ENCODE assay signal across 11 cellular contexts in genomic region chr9:82810902-82811301, GRCh38.
A peak's percentile ranks its signal among the peaks of the same experiment; 100 is the strongest.
DNase-seq lines count a peak whose midpoint lies in the region; ATAC-seq, FAIRE-seq and TF ChIP-seq lines count a peak whose summit lies in the region.
"Had no signal": no experiment of that assay in that cellular context is flagged by ENCODE, and none has a peak within 500 bp of the region (broad histone marks: within the 10 kb centered on the region; RNA-seq: fewer than 3 reads in every experiment).

No MANE protein-coding gene starts in this region.

- no peak overlapping the region for H2BK15ac ChIP-seq in IMR-90 (ENCODE audit: low read depth, low read length)

- in situ Hi-C loops in IMR-90 (cut with MboI; ENCODE audit: low sequenced_read_pairs) = no loop called here
- in situ Hi-C loops in KBM-7 (cut with MboI; ENCODE audit: low pct_unique_long_range_greater_than_20kb, low sequenced_read_pairs) = no loop called here

- H4K20me1 ChIP-seq in IMR-90 (ENCODE audit: insufficient read depth, low read length) = no peaks in the 10 kb centered on the region

- H3K27ac ChIP-seq in IMR-90 (ENCODE audit: insufficient read depth, low read length) (no peak overlapping the region), substantia nigra (ENCODE audit: low read depth, low read length, poor library complexity, severe bottlenecking) (no peak overlapping the region)

- H4K8ac ChIP-seq in IMR-90 (ENCODE audit: low read depth in 2 of 2, low read length in 2 of 2) = no peak overlapping the region

- CTCF ChIA-PET in IMR-90 (lab: Yijun Ruan, JAX) = no interaction called here

- dilution Hi-C loops in IMR-90 (cut with HindIII; ENCODE audit: low sequenced_read_pairs, unreplicated experiment) = no loop called here

- no peak overlapping the region for H3K9ac ChIP-seq in IMR-90 (ENCODE audit: low read depth, low read length)

- no peak overlapping the region for H3K23ac ChIP-seq in IMR-90 (ENCODE audit: low read depth, low read length)

- H3K4me2 ChIP-seq in IMR-90 (ENCODE audit: low read depth, low read length) = no peak overlapping the region

- no peak overlapping the region for H2AFZ ChIP-seq in IMR-90 (replicated peaks; ENCODE audit: low read length, poor library complexity)

- H2BK20ac ChIP-seq in IMR-90 (ENCODE audit: low read depth, low read length) = no peak overlapping the region

- H2AK9ac ChIP-seq in IMR-90 (replicated peaks; ENCODE audit: low read depth, low read length, poor library complexity) = no peak overlapping the region

- no peak overlapping the region for H4K5ac ChIP-seq in IMR-90 (ENCODE audit: low read depth, low read length)

- peaks cover under 1% of the 10 kb centered on the region; the same call in 1 of the 2 replicates for H3K9me3 ChIP-seq in IMR-90 (ENCODE audit: control insufficient read depth, insufficient read depth, low read length)

- H3K4me3 ChIP-seq in IMR-90 (ENCODE audit: insufficient read depth, low read depth, low read length) (no peak overlapping the region), kidney epithelial cell (ENCODE audit: low read depth, low read length) (no peak overlapping the region)

- no peaks in the 10 kb centered on the region for H3K79me1 ChIP-seq in IMR-90 (ENCODE audit: low read depth in 1 of 2, low read length in 2 of 2)

- no peaks in the 10 kb centered on the region for H3K9me1 ChIP-seq in IMR-90 (ENCODE audit: insufficient read depth, low read length)

- no peak overlapping the region for H3K18ac ChIP-seq in IMR-90 (ENCODE audit: low read depth, low read length)

- no TSS peak for BruUV-seq in IMR-90 (replicated peaks; lab: Mats Ljungman, UMichigan)

- H3K56ac ChIP-seq in IMR-90 (ENCODE audit: extremely low read depth, insufficient read depth, low read length) = no peak overlapping the region

- POLR2A ChIA-PET in IMR-90 (lab: Charles Lee; ENCODE audit: unreplicated experiment) = no interaction called here

- H3K36me3 ChIP-seq in IMR-90 (ENCODE audit: control insufficient read depth, insufficient read depth, low read length) (no peaks in the 10 kb centered on the region), kidney epithelial cell (ENCODE audit: control insufficient read depth, insufficient read depth, low read length) (no peaks in the 10 kb centered on the region)

- H2BK120ac ChIP-seq in IMR-90 (ENCODE audit: low read depth, low read length) = no peak overlapping the region

- intact Hi-C loops in IMR-90 (cut with micrococcal nuclease) = no loop called here

- TF ChIP-seq RAD21 in IMR-90 (IDR thresholded peaks at IDR 0.05; ENCODE audit: low read length) = no peak

- WGBS in IMR-90 (ENCODE audit: extremely low coverage in 2 of 2, insufficient read length in 1 of 2), 2 experiments = no CpG with 5 or more reads among the region's 1 CpG

- no peaks in the 10 kb centered on the region for H3K4me1 ChIP-seq in IMR-90 (ENCODE audit: control insufficient read depth, insufficient read depth, low read length)

- no peak for TF ChIP-seq POLR2A in IMR-90 (IDR thresholded peaks at IDR 0.05; ENCODE audit: low read depth, low read length)

- no peak overlapping the region for H3K14ac ChIP-seq in IMR-90 (replicated peaks; ENCODE audit: low read depth, low read length)

- ATAC-seq in IMR-90 (ENCODE audit: low read depth) = peak; percentile 40; the same call in 1 of the 2 replicates
- no peak for ATAC-seq in HG02840 (IDR thresholded peaks at IDR 0.05; ENCODE audit: low FRiP score, unreplicated experiment)

- H4K91ac ChIP-seq in IMR-90 (ENCODE audit: insufficient read depth, low read depth, low read length) = no peak overlapping the region

- H3K27me3 ChIP-seq in IMR-90 (ENCODE audit: control insufficient read depth, insufficient read depth, low read length) = no peaks in the 10 kb centered on the region
- H3K27me3 ChIP-seq in kidney epithelial cell (ENCODE audit: control insufficient read depth, insufficient read depth, low read length) = no peaks in the 10 kb centered on the region

- no peak overlapping the region for H3K4ac ChIP-seq in IMR-90 (ENCODE audit: low read depth, low read length)

- DNase-seq in DMS53 (lab: John Stamatoyannopoulos, UW) (peak; percentile 90), IMR-90 (peak; percentile 62), amniotic epithelial cell (ENCODE audit: low read depth) (peak; percentile 5), kidney epithelial cell (ENCODE audit: low read depth) (peak; percentile 82), D721Med (ENCODE audit: insufficient read length, low spot score) (no peak), substantia nigra (lab: John Stamatoyannopoulos, UW) (no peak), KBM-7 (no peak)
- DNase-seq: activated B cell treated with CpG ODN at 0.5 μM for 24 hours had no signal

- FAIRE-seq in D721Med (lab: Jason Lieb, UNC) = no peak
- FAIRE-seq: colon, GM18507 had no signal

- TF ChIP-seq CTCF in IMR-90 (conservative IDR thresholded peaks at IDR 0.05; ENCODE audit: low read depth, low read length) = no peak
- TF ChIP-seq CTCF in kidney epithelial cell (IDR thresholded peaks at IDR 0.05; ENCODE audit: insufficient read depth, low read length, poor library complexity, severe bottlenecking) = no peak
- no peak for TF ChIP-seq CTCF in D721Med (IDR thresholded peaks at IDR 0.05; ENCODE audit: insufficient read depth, missing control alignments)

- H2BK5ac ChIP-seq in IMR-90 (ENCODE audit: low read depth, low read length, poor library complexity, severe bottlenecking) = no peak overlapping the region

- no peak overlapping the region for H2AK5ac ChIP-seq in IMR-90 (ENCODE audit: low read depth, low read length)

TF ChIP-seq in IMR-90, 13 proteins besides CTCF, POLR2A, EP300 and RAD21:
- TF ChIP-seq CEBPB (IDR thresholded peaks at IDR 0.05; ENCODE audit: low read depth, low read length) (peak; percentile 25; the same call in 1 of the 2 replicates), SMC3 (IDR thresholded peaks at IDR 0.05; ENCODE audit: low read depth, low read length) (no peak), MXI1 (IDR thresholded peaks at IDR 0.05; ENCODE audit: borderline replicate concordance, low read depth, low read length) (no peak), MAZ (IDR thresholded peaks at IDR 0.05; ENCODE audit: borderline replicate concordance, low read depth, low read length) (no peak), NFE2L2 (IDR thresholded peaks at IDR 0.05; ENCODE audit: low read depth, low read length) (no peak), FOS (IDR thresholded peaks at IDR 0.05; ENCODE audit: low read depth, low read length) (no peak), ELK1 (IDR thresholded peaks at IDR 0.05; ENCODE audit: borderline replicate concordance, low read depth, low read length) (no peak)

Comparison
In these comparisons a context has a peak if more than half of its experiments do, and no peak if none do; other contexts are left out.
1. DNase-seq: peak in DMS53 (single experiment), IMR-90 (single experiment), amniotic epithelial cell (single experiment) and kidney epithelial cell (single experiment); none in D721Med (single experiment), substantia nigra (0 of 49) and KBM-7 (single experiment).